ENCODE assay signal across 1 cellular context in the genomic region with DNA sequence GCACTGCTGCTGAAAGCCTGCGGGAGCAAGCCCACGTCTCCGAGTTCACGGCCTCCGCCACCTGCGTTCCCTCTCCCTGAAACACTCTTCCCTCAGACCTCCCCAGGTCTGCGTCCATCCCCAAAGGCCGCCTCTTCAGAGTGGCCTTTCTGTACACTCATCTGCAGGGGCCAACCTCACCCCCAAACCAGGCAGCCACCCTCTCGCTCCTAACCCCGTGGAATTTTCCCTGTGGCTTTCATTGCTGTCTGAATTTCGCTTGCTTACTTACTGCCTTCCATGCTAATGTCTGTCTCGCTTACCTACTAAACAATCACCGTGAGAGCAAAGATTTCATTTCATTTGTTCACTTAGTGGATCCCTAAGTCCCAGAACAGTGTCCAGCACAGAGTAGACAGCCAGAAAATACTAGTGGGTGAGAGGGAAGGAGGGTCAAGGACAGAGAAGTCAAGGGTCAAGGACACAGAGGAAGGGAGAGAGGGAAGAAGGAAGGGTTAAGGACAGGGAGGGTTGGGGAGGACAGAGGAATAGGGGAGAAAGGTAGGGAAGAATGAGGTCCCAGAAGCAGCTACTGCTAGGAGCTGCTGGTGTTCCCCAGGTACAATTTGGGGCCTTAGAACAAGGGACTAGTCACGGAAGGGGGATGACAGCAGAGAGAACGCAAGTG.
TF ChIP-seq lines count a peak whose summit lies in the region.

No MANE protein-coding gene starts in this region.

TF ChIP-seq in HepG2, 621 proteins besides CTCF, POLR2A, EP300 and RAD21 (continued from another document):
- TF ChIP-seq ZNF318 (CRISPR knock-in tag; IDR thresholded peaks at IDR 0.05) (no peak), HBP1 (CRISPR knock-in tag; IDR thresholded peaks at IDR 0.05; ENCODE audit: low read depth) (no peak), KLF15 (CRISPR knock-in tag; IDR thresholded peaks at IDR 0.05; ENCODE audit: borderline replicate concordance) (no peak), IRF2 (CRISPR knock-in tag; IDR thresholded peaks at IDR 0.05) (no peak), SMC3 (IDR thresholded peaks at IDR 0.05; ENCODE audit: low read length) (no peak), ATF3 (CRISPR knock-in tag; IDR thresholded peaks at IDR 0.05) (no peak), THAP11 (CRISPR knock-in tag; IDR thresholded peaks at IDR 0.05) (no peak), SMAD9 (CRISPR knock-in tag; IDR thresholded peaks at IDR 0.05) (no peak), HOXA7 (CRISPR knock-in tag; IDR thresholded peaks at IDR 0.05) (no peak), ZNF713 (CRISPR knock-in tag; IDR thresholded peaks at IDR 0.05) (no peak), GFI1 (CRISPR knock-in tag; IDR thresholded peaks at IDR 0.05; ENCODE audit: borderline replicate concordance) (no peak), NAIF1 (CRISPR knock-in tag; IDR thresholded peaks at IDR 0.05; ENCODE audit: borderline replicate concordance) (0 out of 2 replicates have a peak, but pooled peaks have one; percentile 11), ZNF260 (CRISPR knock-in tag; IDR thresholded peaks at IDR 0.05; ENCODE audit: borderline replicate concordance, low read depth) (no peak), SAFB2 (CRISPR knock-in tag; IDR thresholded peaks at IDR 0.05; ENCODE audit: borderline replicate concordance, low read depth) (no peak), ZFP36L1 (CRISPR knock-in tag; IDR thresholded peaks at IDR 0.05) (no peak), ZNF432 (CRISPR knock-in tag; IDR thresholded peaks at IDR 0.05; ENCODE audit: borderline replicate concordance) (no peak), HOXA5 (CRISPR knock-in tag; IDR thresholded peaks at IDR 0.05) (no peak), HNRNPUL1 (IDR thresholded peaks at IDR 0.05; ENCODE audit: low read depth, low read length) (no peak), ZFYVE20 (CRISPR knock-in tag; IDR thresholded peaks at IDR 0.05; ENCODE audit: borderline replicate concordance, low read depth) (no peak), NCOR1 (IDR thresholded peaks at IDR 0.05; ENCODE audit: borderline replicate concordance, low read length) (no peak), HMGXB4 (CRISPR knock-in tag; IDR thresholded peaks at IDR 0.05; ENCODE audit: borderline replicate concordance in 1 of 2, low read depth in 1 of 2) (0 out of 4 replicates have a peak, but pooled peaks of 1 of the 2 experiments have one; percentile 4), ZNF720 (CRISPR knock-in tag; IDR thresholded peaks at IDR 0.05) (no peak), CREB1 (IDR thresholded peaks at IDR 0.05) (no peak), CREB1 (CRISPR knock-in tag; IDR thresholded peaks at IDR 0.05) (no peak), MZF1 (CRISPR knock-in tag; IDR thresholded peaks at IDR 0.05; ENCODE audit: borderline replicate concordance) (no peak), HNRNPL (IDR thresholded peaks at IDR 0.05; ENCODE audit: low read depth, low read length) (no peak)
- TF ChIP-seq, protein P1, sequence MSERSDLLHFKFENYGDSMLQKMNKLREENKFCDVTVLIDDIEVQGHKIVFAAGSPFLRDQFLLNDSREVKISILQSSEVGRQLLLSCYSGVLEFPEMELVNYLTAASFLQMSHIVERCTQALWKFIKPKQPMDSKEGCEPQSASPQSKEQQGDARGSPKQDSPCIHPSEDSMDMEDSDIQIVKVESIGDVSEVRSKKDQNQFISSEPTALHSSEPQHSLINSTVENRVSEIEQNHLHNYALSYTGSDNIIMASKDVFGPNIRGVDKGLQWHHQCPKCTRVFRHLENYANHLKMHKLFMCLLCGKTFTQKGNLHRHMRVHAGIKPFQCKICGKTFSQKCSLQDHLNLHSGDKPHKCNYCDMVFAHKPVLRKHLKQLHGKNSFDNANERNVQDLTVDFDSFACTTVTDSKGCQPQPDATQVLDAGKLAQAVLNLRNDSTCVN (CRISPR knock-in tag; IDR thresholded peaks at IDR 0.05; ENCODE audit: borderline replicate concordance), result no peak
TF ChIP-seq in HepG2: peak in this region for 28.
